ENCODE assay signal across 7 cellular contexts in the genomic region with DNA sequence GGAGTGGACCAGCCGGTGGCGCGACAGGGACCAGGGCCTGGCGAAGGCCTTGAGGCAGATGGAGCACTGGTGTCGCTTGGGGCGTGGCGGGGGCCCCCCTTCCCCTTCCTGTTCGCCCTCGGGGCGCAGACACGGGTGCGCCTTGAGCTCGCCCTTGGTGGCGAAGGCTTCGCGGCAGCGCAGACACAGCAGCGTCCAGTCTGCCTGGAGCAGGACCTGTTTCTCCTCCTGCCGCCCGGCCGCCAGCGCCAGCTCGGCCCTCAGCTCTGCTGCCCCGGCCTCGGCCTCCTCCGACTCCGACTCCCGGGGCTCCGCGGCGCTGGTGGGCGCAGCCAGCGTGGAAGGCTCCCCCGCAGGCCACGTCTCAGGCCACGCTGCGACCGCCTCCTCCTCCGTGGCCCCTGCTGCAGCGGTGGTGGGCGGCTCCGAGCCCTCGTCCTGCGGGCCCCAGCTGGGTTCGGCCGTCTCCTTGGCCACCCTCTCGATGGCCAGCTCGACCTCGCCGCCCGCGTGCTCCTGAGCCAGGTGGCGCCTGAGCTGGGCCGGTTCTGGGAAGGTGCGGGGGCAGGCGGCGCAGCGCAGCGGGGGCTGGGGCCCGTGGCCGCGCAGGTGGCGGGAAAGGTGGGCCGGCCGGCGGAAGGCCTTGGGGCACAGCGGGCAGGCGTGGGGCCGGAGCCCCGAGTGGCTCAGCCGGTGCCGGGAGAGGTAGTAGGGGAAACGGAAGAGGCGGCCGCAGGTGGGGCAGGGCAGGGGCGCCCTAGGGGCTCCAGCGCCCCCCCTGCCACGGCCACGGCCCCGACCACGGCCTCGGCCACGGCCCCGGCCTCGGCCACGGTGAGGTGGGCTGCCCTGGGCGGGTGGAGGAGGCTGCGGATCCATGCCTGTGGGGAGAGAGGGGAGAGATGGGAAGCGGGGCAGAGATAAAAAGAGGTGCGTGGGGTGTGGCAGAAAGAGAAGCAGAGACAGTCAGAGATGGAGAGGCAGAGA. TPM values are rescaled to one million over a fixed set of nuclear protein-coding genes. Genes with fewer than 3 reads are reported as not detected.
DNase-seq lines count a peak whose midpoint lies in the region; ATAC-seq and TF ChIP-seq lines count a peak whose summit lies in the region.
"Had no signal": no experiment of that assay in that cellular context is flagged by ENCODE, and none has a peak within 500 bp of the region (broad histone marks: within the 10 kb centered on the region; RNA-seq: fewer than 3 reads in every experiment).

No MANE protein-coding gene starts in this region.

- H3K4me3 ChIP-seq in HUES6 (ENCODE audit: low read depth, low read length) (peak overlapping the region; percentile 90), cardiac fibroblast (replicated peaks in 1 of 2; ENCODE audit: low read depth in 2 of 2, low read length in 2 of 2) (peak overlapping the region; percentile 65 to 99), parathyroid adenoma (ENCODE audit: low read depth, low read length) (peak overlapping the region; percentile 86)

- DNase-seq in cardiac fibroblast (ENCODE audit: low read depth in 2 of 2): no peak
- DNase-seq in posterior vena cava (ENCODE audit: low spot score): no peak
- no peak for DNase-seq in NCI-H1092 treated with DMSO at 0.1 percent for 48 hours (lab: John Stamatoyannopoulos, UW)
- DNase-seq: effector CD8-positive, alpha-beta T cell had no signal

- no peak for ATAC-seq in HG03571 (IDR thresholded peaks at IDR 0.05; ENCODE audit: unreplicated experiment)

- H3K9ac ChIP-seq in HUES6 (ENCODE audit: low read length) (no peak overlapping the region), parathyroid adenoma (no peak overlapping the region)

- no peak for TF ChIP-seq CTCF in cardiac fibroblast (IDR thresholded peaks at IDR 0.05; ENCODE audit: low read depth, low read length)
- TF ChIP-seq CTCF in parathyroid adenoma (IDR thresholded peaks at IDR 0.05): no peak

- H3K27ac ChIP-seq in HUES6 (ENCODE audit: low read depth, low read length) (no peak overlapping the region), parathyroid adenoma (no peak overlapping the region)

- peak overlapping the region; percentile 68 for H3K4me2 ChIP-seq in parathyroid adenoma (ENCODE audit: low read length)

- H3K4me1 ChIP-seq in HUES6 (ENCODE audit: control insufficient read depth, insufficient read depth, low read length): no peaks in the 10 kb centered on the region
- H3K4me1 ChIP-seq in parathyroid adenoma: peaks cover 11% of the 10 kb centered on the region

- H3K27me3 ChIP-seq in HUES6 (ENCODE audit: control insufficient read depth, insufficient read depth, low read length) (no peaks in the 10 kb centered on the region), parathyroid adenoma (ENCODE audit: control insufficient read depth, insufficient read depth, low read length) (no peaks in the 10 kb centered on the region)

- no peaks in the 10 kb centered on the region for H3K9me3 ChIP-seq in HUES6 (ENCODE audit: control insufficient read depth, insufficient read depth, low read depth, low read length)
- H3K9me3 ChIP-seq in parathyroid adenoma (ENCODE audit: control insufficient read depth, low read length): no peaks in the 10 kb centered on the region

- H3K36me3 ChIP-seq in HUES6 (ENCODE audit: control insufficient read depth, insufficient read depth, low read length) (peaks cover 16% of the 10 kb centered on the region), parathyroid adenoma (ENCODE audit: control insufficient read depth, insufficient read depth, low read length) (no peaks in the 10 kb centered on the region)

- H2AFZ ChIP-seq in parathyroid adenoma: no peak overlapping the region

- intact Hi-C loops in posterior vena cava (cut with DNase I): loop anchor here in 1 of 2 donors (5.0 kb wide), 1 partner anchor 52 kb away; no protein-coding TSS in a partner anchor

- H3K79me2 ChIP-seq in parathyroid adenoma: no peaks in the 10 kb centered on the region

RNA-seq across cellular contexts. Expression of gene ZNF579, which starts 1.6 kb away (rescaled TPM):
- total RNA-seq in posterior vena cava: 1 to 10 TPM; 7.4 to 7.6 TPM

RNA-seq across cellular contexts. Expression of gene FIZ1, which starts 20.3 kb away (rescaled TPM):
- total RNA-seq in posterior vena cava: 1 to 10 TPM; 7.8 to 9.7 TPM

RNA-seq across cellular contexts. Expression of gene ZNF524, which starts 21.0 kb away (rescaled TPM):
- total RNA-seq in posterior vena cava: 10 to 100 TPM; 10.6 to 11.1 TPM

RNA-seq across cellular contexts. Expression of gene ZNF865, which starts 26.4 kb away (rescaled TPM):
- 10 to 100 TPM; 10.1 to 12.6 TPM for total RNA-seq in posterior vena cava

RNA-seq across cellular contexts. Expression of gene SBK3, which starts 33.7 kb away (rescaled TPM):
- not detected for total RNA-seq in posterior vena cava
